In genomic region chr2:74226648-74227213, GRCh38 we compare ENCODE assay signal across 1 cellular context.
TF ChIP-seq lines count a peak whose summit lies in the region.

No MANE protein-coding gene starts in this region.

TF ChIP-seq in WTC11, 78 proteins besides CTCF, POLR2A, EP300 and RAD21 (continued from another document):
- no peak for TF ChIP-seq AR (CRISPR knock-in tag; IDR thresholded peaks at IDR 0.05)
